In the genomic region with DNA sequence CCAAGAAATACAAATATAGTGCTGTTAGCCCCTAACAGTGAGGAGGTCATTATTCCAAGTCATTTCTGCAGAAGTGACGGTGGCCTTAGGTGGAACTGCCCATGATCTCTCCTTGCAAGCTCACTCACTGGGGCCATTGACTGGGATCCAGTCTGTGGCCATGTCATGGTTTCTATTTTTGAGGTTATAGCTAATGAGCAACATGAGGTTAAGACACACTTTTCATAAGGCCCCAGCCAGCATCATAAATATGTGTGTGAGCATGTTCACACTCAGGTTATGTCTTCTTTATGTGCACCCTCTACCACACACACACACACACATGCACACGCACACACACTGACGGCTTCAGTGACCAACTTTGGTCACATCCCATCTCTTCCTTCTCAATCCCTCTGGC, we compare ENCODE assay signal across 1 cellular context.
TF ChIP-seq lines count a peak whose summit lies in the region.

No MANE protein-coding gene starts in this region.

TF ChIP-seq in GM12878, 131 proteins besides CTCF, POLR2A, EP300 and RAD21 (continued from another document):
- TF ChIP-seq ZNF622 (IDR thresholded peaks at IDR 0.05): no peak
- TF ChIP-seq, protein P1, sequence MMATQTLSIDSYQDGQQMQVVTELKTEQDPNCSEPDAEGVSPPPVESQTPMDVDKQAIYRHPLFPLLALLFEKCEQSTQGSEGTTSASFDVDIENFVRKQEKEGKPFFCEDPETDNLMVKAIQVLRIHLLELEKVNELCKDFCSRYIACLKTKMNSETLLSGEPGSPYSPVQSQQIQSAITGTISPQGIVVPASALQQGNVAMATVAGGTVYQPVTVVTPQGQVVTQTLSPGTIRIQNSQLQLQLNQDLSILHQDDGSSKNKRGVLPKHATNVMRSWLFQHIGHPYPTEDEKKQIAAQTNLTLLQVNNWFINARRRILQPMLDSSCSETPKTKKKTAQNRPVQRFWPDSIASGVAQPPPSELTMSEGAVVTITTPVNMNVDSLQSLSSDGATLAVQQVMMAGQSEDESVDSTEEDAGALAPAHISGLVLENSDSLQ (IDR thresholded peaks at IDR 0.05): no peak
- TF ChIP-seq, protein P2, sequence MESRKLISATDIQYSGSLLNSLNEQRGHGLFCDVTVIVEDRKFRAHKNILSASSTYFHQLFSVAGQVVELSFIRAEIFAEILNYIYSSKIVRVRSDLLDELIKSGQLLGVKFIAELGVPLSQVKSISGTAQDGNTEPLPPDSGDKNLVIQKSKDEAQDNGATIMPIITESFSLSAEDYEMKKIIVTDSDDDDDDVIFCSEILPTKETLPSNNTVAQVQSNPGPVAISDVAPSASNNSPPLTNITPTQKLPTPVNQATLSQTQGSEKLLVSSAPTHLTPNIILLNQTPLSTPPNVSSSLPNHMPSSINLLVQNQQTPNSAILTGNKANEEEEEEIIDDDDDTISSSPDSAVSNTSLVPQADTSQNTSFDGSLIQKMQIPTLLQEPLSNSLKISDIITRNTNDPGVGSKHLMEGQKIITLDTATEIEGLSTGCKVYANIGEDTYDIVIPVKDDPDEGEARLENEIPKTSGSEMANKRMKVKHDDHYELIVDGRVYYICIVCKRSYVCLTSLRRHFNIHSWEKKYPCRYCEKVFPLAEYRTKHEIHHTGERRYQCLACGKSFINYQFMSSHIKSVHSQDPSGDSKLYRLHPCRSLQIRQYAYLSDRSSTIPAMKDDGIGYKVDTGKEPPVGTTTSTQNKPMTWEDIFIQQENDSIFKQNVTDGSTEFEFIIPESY (IDR thresholded peaks at IDR 0.05): no peak
- TF ChIP-seq MXI1 (IDR thresholded peaks at IDR 0.05; ENCODE audit: low read depth, low read length): no peak
- no peak for TF ChIP-seq SRF (IDR thresholded peaks at IDR 0.05; ENCODE audit: low read depth in 2 of 2, low read length in 2 of 2)
- no peak for TF ChIP-seq CHD1 (IDR thresholded peaks at IDR 0.05; ENCODE audit: low read depth, low read length)
- TF ChIP-seq SMAD5 (IDR thresholded peaks at IDR 0.05; ENCODE audit: low read depth): no peak
- no peak for TF ChIP-seq KLF5 (IDR thresholded peaks at IDR 0.05; ENCODE audit: partially characterized antibody)
- TF ChIP-seq CEBPB (IDR thresholded peaks at IDR 0.05; ENCODE audit: borderline replicate concordance in 1 of 2, low read depth in 2 of 2, low read length in 2 of 2): no peak
- no peak for TF ChIP-seq NRF1 (conservative IDR thresholded peaks at IDR 0.05; ENCODE audit: low read depth, low read length)
- no peak for TF ChIP-seq WRNIP1 (IDR thresholded peaks at IDR 0.05; ENCODE audit: borderline replicate concordance, low read depth, low read length)
- TF ChIP-seq PML (IDR thresholded peaks at IDR 0.05; ENCODE audit: low read length): no peak
- no peak for TF ChIP-seq EZH2 (IDR thresholded peaks at IDR 0.05; ENCODE audit: borderline replicate concordance, control insufficient read depth, low read depth, low read length)
- TF ChIP-seq, protein P3, sequence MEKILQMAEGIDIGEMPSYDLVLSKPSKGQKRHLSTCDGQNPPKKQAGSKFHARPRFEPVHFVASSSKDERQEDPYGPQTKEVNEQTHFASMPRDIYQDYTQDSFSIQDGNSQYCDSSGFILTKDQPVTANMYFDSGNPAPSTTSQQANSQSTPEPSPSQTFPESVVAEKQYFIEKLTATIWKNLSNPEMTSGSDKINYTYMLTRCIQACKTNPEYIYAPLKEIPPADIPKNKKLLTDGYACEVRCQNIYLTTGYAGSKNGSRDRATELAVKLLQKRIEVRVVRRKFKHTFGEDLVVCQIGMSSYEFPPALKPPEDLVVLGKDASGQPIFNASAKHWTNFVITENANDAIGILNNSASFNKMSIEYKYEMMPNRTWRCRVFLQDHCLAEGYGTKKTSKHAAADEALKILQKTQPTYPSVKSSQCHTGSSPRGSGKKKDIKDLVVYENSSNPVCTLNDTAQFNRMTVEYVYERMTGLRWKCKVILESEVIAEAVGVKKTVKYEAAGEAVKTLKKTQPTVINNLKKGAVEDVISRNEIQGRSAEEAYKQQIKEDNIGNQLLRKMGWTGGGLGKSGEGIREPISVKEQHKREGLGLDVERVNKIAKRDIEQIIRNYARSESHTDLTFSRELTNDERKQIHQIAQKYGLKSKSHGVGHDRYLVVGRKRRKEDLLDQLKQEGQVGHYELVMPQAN (conservative IDR thresholded peaks at IDR 0.05): no peak
- TF ChIP-seq, protein P4, sequence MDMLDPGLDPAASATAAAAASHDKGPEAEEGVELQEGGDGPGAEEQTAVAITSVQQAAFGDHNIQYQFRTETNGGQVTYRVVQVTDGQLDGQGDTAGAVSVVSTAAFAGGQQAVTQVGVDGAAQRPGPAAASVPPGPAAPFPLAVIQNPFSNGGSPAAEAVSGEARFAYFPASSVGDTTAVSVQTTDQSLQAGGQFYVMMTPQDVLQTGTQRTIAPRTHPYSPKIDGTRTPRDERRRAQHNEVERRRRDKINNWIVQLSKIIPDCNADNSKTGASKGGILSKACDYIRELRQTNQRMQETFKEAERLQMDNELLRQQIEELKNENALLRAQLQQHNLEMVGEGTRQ (IDR thresholded peaks at IDR 0.05; ENCODE audit: borderline replicate concordance, low read depth, low read length): no peak
